8 cellular contexts compared by ENCODE assay signal in the genomic region with DNA sequence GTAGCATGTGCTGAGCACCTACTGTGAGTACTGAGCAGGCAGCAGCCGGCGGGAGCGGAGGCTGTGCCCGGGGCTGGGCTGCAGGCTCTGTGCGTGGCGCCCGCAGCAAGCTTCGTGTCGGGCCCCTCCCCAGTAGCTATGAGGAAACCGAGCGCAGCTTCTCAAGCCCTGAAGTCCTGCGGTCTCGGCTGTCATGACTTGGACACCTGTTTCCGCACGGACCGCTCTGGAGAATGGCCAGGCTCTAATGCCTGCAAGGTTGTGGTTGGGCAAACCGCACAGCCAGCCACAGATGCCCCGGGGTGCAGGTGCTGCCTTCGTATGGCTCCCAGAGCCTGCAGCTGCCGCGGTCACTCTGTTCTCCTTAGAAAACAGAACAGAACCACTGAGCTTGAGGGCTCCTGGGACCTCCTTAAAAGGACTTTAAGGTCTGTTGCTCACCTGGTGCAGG. TPM values are rescaled to one million over a fixed set of nuclear protein-coding genes. Genes with fewer than 3 reads are reported as not detected.
A peak's percentile ranks its signal among the peaks of the same experiment; 100 is the strongest.
DNase-seq lines count a peak whose midpoint lies in the region; ATAC-seq, FAIRE-seq and TF ChIP-seq lines count a peak whose summit lies in the region.

No MANE protein-coding gene starts in this region.

- H3K9me3 Mint-ChIP-seq in CD4-positive, alpha-beta memory T cell: no peaks in the 10 kb centered on the region
- no peaks in the 10 kb centered on the region for H3K9me3 Mint-ChIP-seq in type B pancreatic cell

- POLR2A ChIA-PET in CD4-positive, alpha-beta memory T cell (lab: Charles Lee; ENCODE audit: partially characterized antibody): no interaction called here

- peak overlapping the region in 1 of 7 donors; percentile 57 for H3K27ac Mint-ChIP-seq in CD4-positive, alpha-beta memory T cell
- no peak overlapping the region for H3K27ac Mint-ChIP-seq in type B pancreatic cell

- H3K4me3 ChIP-seq in MM.1S (ENCODE audit: low read length): peak overlapping the region; percentile 26; the same call in 1 of the 2 replicates
- H3K4me3 ChIP-seq in left ventricle myocardium inferior: no peak overlapping the region
- H3K4me3 ChIP-seq in small intestine (ENCODE audit: low read depth in 1 of 2, low read length in 2 of 2): no peak overlapping the region
- no peak overlapping the region for H3K4me3 ChIP-seq in CD4-positive, alpha-beta memory T cell (ENCODE audit: low read length in 2 of 2)

- H3K27me3 Mint-ChIP-seq in CD4-positive, alpha-beta memory T cell: no peaks in the 10 kb centered on the region
- H3K27me3 Mint-ChIP-seq in type B pancreatic cell: no peaks in the 10 kb centered on the region

- CTCF ChIA-PET in CD4-positive, alpha-beta memory T cell (lab: Charles Lee; ENCODE audit: partially characterized antibody): no interaction called here

- peak overlapping the region; percentile 93 for H3K27ac ChIP-seq in MM.1S (ENCODE audit: low read length)
- H3K27ac ChIP-seq in left ventricle myocardium inferior (replicated peaks): no peak overlapping the region
- H3K27ac ChIP-seq in small intestine (ENCODE audit: low read depth in 1 of 2, low read length in 1 of 2): no peak overlapping the region
- H3K27ac ChIP-seq in CD4-positive, alpha-beta memory T cell (ENCODE audit: low read depth, low read length): no peak overlapping the region

- H3K4me1 ChIP-seq in MM.1S (ENCODE audit: low read length) (peaks cover 25% of the 10 kb centered on the region), left ventricle myocardium inferior (peaks cover 35% of the 10 kb centered on the region), small intestine (ENCODE audit: control insufficient read depth in 2 of 2, insufficient read depth in 1 of 2, low read depth in 1 of 2, low read length in 1 of 2) (no peaks in the 10 kb centered on the region)
- H3K4me1 ChIP-seq in CD4-positive, alpha-beta memory T cell (ENCODE audit: insufficient read depth, low read length): no peaks in the 10 kb centered on the region

- H3K36me3 Mint-ChIP-seq in CD4-positive, alpha-beta memory T cell: peaks cover 17 to 61% of the 10 kb centered on the region in 2 donors
- H3K36me3 Mint-ChIP-seq in type B pancreatic cell: peaks cover 9% of the 10 kb centered on the region

- no peak overlapping the region for H2AFZ ChIP-seq in MM.1S (ENCODE audit: low read length)

- peak; percentile 79 for ATAC-seq in GM21576 (IDR thresholded peaks at IDR 0.05; ENCODE audit: unreplicated experiment)

- no peaks in the 10 kb centered on the region for H3K9me2 ChIP-seq in MM.1S (replicated peaks; ENCODE audit: insufficient read depth, low read length)

- DNase-seq in GF-D8 (lab: John Stamatoyannopoulos, UW): peak; percentile 79
- DNase-seq in MM.1S: peak; percentile 92
- DNase-seq in left ventricle myocardium inferior: peak; percentile 14
- no peak for DNase-seq in small intestine
- no peak for DNase-seq in CD4-positive, alpha-beta memory T cell
- DNase-seq in amygdala (lab: John Stamatoyannopoulos, UW): no peak
- no peak for DNase-seq in type B pancreatic cell (ENCODE audit: extremely low spot score, unreplicated experiment)

- peak overlapping the region; percentile 60; the same call in 1 of the 2 replicates for H3K4me2 ChIP-seq in MM.1S (ENCODE audit: low read depth, low read length)

- 87 to 94% (median 92%) methylated on average over 21 of the region's 21 CpGs for WGBS in small intestine, 3 donors

- FAIRE-seq in small intestine (lab: Jason Lieb, UNC): no peak

- H3K4me3 Mint-ChIP-seq in CD4-positive, alpha-beta memory T cell: no peak overlapping the region
- no peak overlapping the region for H3K4me3 Mint-ChIP-seq in type B pancreatic cell

- H3K9me3 ChIP-seq in MM.1S (replicated peaks; ENCODE audit: insufficient read depth, low read length) (no peaks in the 10 kb centered on the region), left ventricle myocardium inferior (replicated peaks) (no peaks in the 10 kb centered on the region), small intestine (ENCODE audit: control insufficient read depth, low read depth) (no peaks in the 10 kb centered on the region)
- no peaks in the 10 kb centered on the region for H3K9me3 ChIP-seq in CD4-positive, alpha-beta memory T cell (ENCODE audit: control insufficient read depth in 1 of 2, low read length in 2 of 2)

- peaks cover 13% of the 10 kb centered on the region for H3F3A ChIP-seq in MM.1S (ENCODE audit: insufficient read depth, low read length)

- intact Hi-C loops in left ventricle myocardium inferior (cut with micrococcal nuclease): no loop called here
- intact Hi-C loops in CD4-positive, alpha-beta memory T cell (cut with micrococcal nuclease): no loop called here

- no peaks in the 10 kb centered on the region for H4K20me1 ChIP-seq in MM.1S (ENCODE audit: insufficient read depth, low read length)

- H3K79me2 ChIP-seq in MM.1S (ENCODE audit: low read length): peaks cover 35% of the 10 kb centered on the region

- H3K4me1 Mint-ChIP-seq in CD4-positive, alpha-beta memory T cell: peaks cover 0 to 3% (median 2%) of the 10 kb centered on the region in 4 donors
- H3K4me1 Mint-ChIP-seq in type B pancreatic cell (ENCODE audit: unreplicated experiment): no peaks in the 10 kb centered on the region

- H3K27me3 ChIP-seq in MM.1S (replicated peaks; ENCODE audit: insufficient read depth, low read length) (no peaks in the 10 kb centered on the region), left ventricle myocardium inferior (ENCODE audit: low read depth) (no peaks in the 10 kb centered on the region), small intestine (ENCODE audit: control insufficient read depth in 2 of 2, insufficient read depth in 2 of 2, low read length in 2 of 2) (no peaks in the 10 kb centered on the region)
- no peaks in the 10 kb centered on the region for H3K27me3 ChIP-seq in CD4-positive, alpha-beta memory T cell (ENCODE audit: insufficient read depth, low read length)

- H3K36me3 ChIP-seq in MM.1S (replicated peaks; ENCODE audit: insufficient read depth, low read length) (no peaks in the 10 kb centered on the region; the same call in none of the 2 replicates), left ventricle myocardium inferior (peaks cover 100% of the 10 kb centered on the region), small intestine (ENCODE audit: control insufficient read depth in 2 of 2, insufficient read depth in 2 of 2, low read length in 2 of 2) (peaks cover 17 to 35% of the 10 kb centered on the region in 2 donors)
- peaks cover 33% of the 10 kb centered on the region for H3K36me3 ChIP-seq in CD4-positive, alpha-beta memory T cell (ENCODE audit: insufficient read depth, low read length)

- no peak for TF ChIP-seq CTCF in MM.1S (IDR thresholded peaks at IDR 0.05; ENCODE audit: low read length)
- TF ChIP-seq CTCF in left ventricle myocardium inferior (IDR thresholded peaks at IDR 0.05; ENCODE audit: borderline replicate concordance): no peak
- TF ChIP-seq CTCF in type B pancreatic cell (conservative IDR thresholded peaks at IDR 0.05): no peak

- H3K9ac ChIP-seq in MM.1S (ENCODE audit: low read length): peak overlapping the region; percentile 61

RNA-seq across cellular contexts. Expression of a gene that starts 33.7 kb away (rescaled TPM):
- total RNA-seq in left ventricle myocardium inferior (218 TPM), type B pancreatic cell (ENCODE audit: low replicate concordance) (39.3 and 52.2 TPM in 2 replicates)
- polyA plus RNA-seq in small intestine: 10 to 100 TPM; 25.7 to 37.0 (median 28.4) TPM
- total RNA-seq in CD4-positive, alpha-beta memory T cell: 10 to 100 TPM; 34.0 to 35.6 TPM
- polyA plus RNA-seq in CD4-positive, alpha-beta memory T cell: 10 to 100 TPM; 28.3 to 34.3 TPM

Comparison
In these comparisons a context has a peak if more than half of its experiments do, and no peak if none do; other contexts are left out.
1. DNase-seq: peak in GF-D8 (single experiment), MM.1S (single experiment) and left ventricle myocardium inferior (single experiment); none in small intestine (single experiment), CD4-positive, alpha-beta memory T cell (0 of 5), amygdala (0 of 56) and type B pancreatic cell (single experiment).